8 cellular contexts compared by ENCODE assay signal in genomic region chr9:65410926-65411325, GRCh38.
"Had no signal": no experiment of that assay in that cellular context is flagged by ENCODE, and none has a peak within 500 bp of the region (broad histone marks: within the 10 kb centered on the region; RNA-seq: fewer than 3 reads in every experiment).

No MANE protein-coding gene starts in this region.

- H3K9me3 ChIP-seq: HAP-1 had no signal

- H3K4me1 ChIP-seq: HAP-1 had no signal

- H3K36me3 ChIP-seq: HAP-1 had no signal

- H2AFZ ChIP-seq: GM23248 had no signal

- H3K4me3 Mint-ChIP-seq: HFFc6 had no signal

- FAIRE-seq: HTR-8/SVneo, K562 had no signal

- H3K9ac ChIP-seq: GM23248 had no signal

- H3K4me3 ChIP-seq: GM23248, HAP-1, K562 had no signal

- H3K27ac Mint-ChIP-seq: HFFc6 had no signal

- DNase-seq: GM23248, GOT3, H7, HFFc6, IMR-90 had no signal

- H3K27ac ChIP-seq: GM23248 had no signal
